ENCODE assay signal across 8 cellular contexts in genomic region chr5:135462304-135462703, GRCh38. TPM values are rescaled to one million over a fixed set of nuclear protein-coding genes. Genes with fewer than 3 reads are reported as not detected.
DNase-seq lines count a peak whose midpoint lies in the region; ATAC-seq lines count a peak whose summit lies in the region.

No MANE protein-coding gene starts in this region.

- H3K9me3 Mint-ChIP-seq in activated naive CD8-positive, alpha-beta T cell treated with anti-CD3 and anti-CD28 coated beads for 36 hours: no peaks in the 10 kb centered on the region

- no peak overlapping the region for H3K4me3 Mint-ChIP-seq in activated naive CD8-positive, alpha-beta T cell treated with anti-CD3 and anti-CD28 coated beads for 36 hours

- H3K36me3 Mint-ChIP-seq in activated naive CD8-positive, alpha-beta T cell treated with anti-CD3 and anti-CD28 coated beads for 36 hours: no peaks in the 10 kb centered on the region

- ATAC-seq in GM21423 (IDR thresholded peaks at IDR 0.05; ENCODE audit: unreplicated experiment) (peak; percentile 59), HG03097 (IDR thresholded peaks at IDR 0.05; ENCODE audit: low FRiP score, unreplicated experiment) (no peak)

- DNase-seq in D341Med (ENCODE audit: low spot score) (peak; percentile 86), MV-4-11 (lab: John Stamatoyannopoulos, UW) (peak; percentile 90), SHP77 (lab: John Stamatoyannopoulos, UW) (peak; percentile 80 to 82), iris pigment epithelial cell (ENCODE audit: low read depth) (peak; percentile 39)
- DNase-seq in activated naive CD8-positive, alpha-beta T cell treated with anti-CD3 and anti-CD28 coated beads for 36 hours: peak; percentile 64
- DNase-seq in stimulated activated CD4-positive, alpha-beta T cell treated with anti-CD3 and anti-CD28 coated beads, Interleukin-4, amount 100 ng/mL, for 48 hours (ENCODE audit: low read depth in 2 of 2): peak; percentile 34 to 40

- no peak overlapping the region for H3K27ac Mint-ChIP-seq in activated naive CD8-positive, alpha-beta T cell treated with anti-CD3 and anti-CD28 coated beads for 36 hours

- peaks cover 28% of the 10 kb centered on the region for H3K27me3 Mint-ChIP-seq in activated naive CD8-positive, alpha-beta T cell treated with anti-CD3 and anti-CD28 coated beads for 36 hours

- H3K4me1 Mint-ChIP-seq in activated naive CD8-positive, alpha-beta T cell treated with anti-CD3 and anti-CD28 coated beads for 36 hours: peaks cover 4% of the 10 kb centered on the region

RNA-seq across cellular contexts. Expression of gene TIFAB, which starts 10.2 kb away (rescaled TPM):
- not detected for total RNA-seq in activated naive CD8-positive, alpha-beta T cell treated with anti-CD3 and anti-CD28 coated beads for 36 hours

RNA-seq across cellular contexts. Expression of gene DCANP1, which starts 15.2 kb away (rescaled TPM):
- total RNA-seq in activated naive CD8-positive, alpha-beta T cell treated with anti-CD3 and anti-CD28 coated beads for 36 hours: not detected

Comparison
In these comparisons a context has a peak if more than half of its experiments do, and no peak if none do; other contexts are left out.
1. DNase-seq: peak in every context shown above with its lines; median percentile 90 in MV-4-11; 86 in D341Med; 81 in SHP77; 64 in activated naive CD8-positive, alpha-beta T cell treated with anti-CD3 and anti-CD28 coated beads for 36 hours; 39 in iris pigment epithelial cell; 37 in stimulated activated CD4-positive, alpha-beta T cell treated with anti-CD3 and anti-CD28 coated beads, Interleukin-4, amount 100 ng/mL, for 48 hours.